ENCODE assay signal across 8 cellular contexts in the genomic region with DNA sequence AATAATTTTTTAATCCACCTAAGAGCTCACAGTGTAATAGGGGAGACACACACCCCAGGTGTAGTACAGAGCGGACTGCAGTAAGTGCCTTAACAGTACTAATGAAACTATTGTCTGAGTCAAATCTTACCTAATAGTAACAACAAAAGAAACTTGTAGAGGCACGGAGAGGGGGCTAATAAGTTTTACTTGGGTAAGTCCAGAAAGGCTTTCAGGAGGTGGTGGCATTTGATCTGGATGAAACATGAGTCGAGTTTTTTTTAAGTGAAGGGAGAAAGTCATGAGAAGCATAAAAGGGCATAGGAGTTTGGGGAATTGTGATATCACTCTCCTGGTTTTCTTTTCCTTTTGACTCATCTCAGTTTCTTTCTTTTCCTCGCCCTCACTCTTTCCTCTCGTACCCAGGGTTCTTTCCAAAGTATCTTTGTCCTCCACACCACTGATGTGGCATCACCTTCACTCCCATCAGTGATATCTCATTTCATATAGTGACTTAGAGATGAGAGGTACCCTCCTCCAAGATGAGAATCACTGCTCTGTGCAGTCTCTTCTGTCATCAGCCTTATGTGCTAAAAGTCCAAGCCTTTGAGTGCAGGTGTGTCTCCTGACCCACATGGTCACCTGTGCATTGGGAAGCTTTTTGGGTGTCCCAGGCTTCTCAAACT. TPM values are rescaled to one million over a fixed set of nuclear protein-coding genes. Genes with fewer than 3 reads are reported as not detected.
DNase-seq lines count a peak whose midpoint lies in the region; ATAC-seq and TF ChIP-seq lines count a peak whose summit lies in the region.

No MANE protein-coding gene starts in this region.

- H3K9me2 ChIP-seq in SK-N-SH (no peaks in the 10 kb centered on the region), Karpas-422 (replicated peaks; ENCODE audit: insufficient read depth, low read length) (no peaks in the 10 kb centered on the region)

- peaks cover 3 to 6% of the 10 kb centered on the region in 2 experiments; a peak in 1 of 4 replicates for H3K4me1 ChIP-seq in SK-N-SH (ENCODE audit: control insufficient read depth in 1 of 2, insufficient read depth in 2 of 2, low read depth in 1 of 2, low read length in 1 of 2)
- H3K4me1 ChIP-seq in HUES64 (ENCODE audit: insufficient read depth, low read length) = peaks cover 17% of the 10 kb centered on the region; the same call in 1 of the 2 replicates
- H3K4me1 ChIP-seq in fibroblast of lung (ENCODE audit: control insufficient read depth, extremely low read depth, insufficient read depth, low read length) = no peaks in the 10 kb centered on the region
- peaks cover 15% of the 10 kb centered on the region for H3K4me1 ChIP-seq in Karpas-422 (ENCODE audit: low read length)

- POLR2A ChIA-PET in SK-N-SH (lab: Yijun Ruan, JAX) = no interaction called here

- H3K27ac Mint-ChIP-seq in stimulated activated memory B cell treated with anti-CD40 and anti-IgM and Interleukin-4, amounts not matched to agents 10 μg/mL and 1 μg/mL and 100 μg/mL, for 72 hours = peak overlapping the region; percentile 84

- ATAC-seq in SK-N-SH treated with all-trans-retinoic acid at 6 μM for 48 hours = no peak
- ATAC-seq in stimulated activated memory B cell treated with anti-CD40 and anti-IgM and Interleukin-4, amounts not matched to agents 10 μg/mL and 1 μg/mL and 100 μg/mL, for 72 hours = peak; percentile 64

- H3K4me1 Mint-ChIP-seq in stimulated activated memory B cell treated with anti-CD40 and anti-IgM and Interleukin-4, amounts not matched to agents 10 μg/mL and 1 μg/mL and 100 μg/mL, for 72 hours = peaks cover 44% of the 10 kb centered on the region

- TF ChIP-seq CTCF in SK-N-SH (IDR thresholded peaks at IDR 0.05) (no peak), fibroblast of lung (conservative IDR thresholded peaks at IDR 0.05 in 1 of 2, IDR thresholded peaks at IDR 0.05 in 1 of 2; ENCODE audit: low read depth in 1 of 2, low read length in 2 of 2) (no peak)

- H3K27me3 Mint-ChIP-seq in stimulated activated memory B cell treated with anti-CD40 and anti-IgM and Interleukin-4, amounts not matched to agents 10 μg/mL and 1 μg/mL and 100 μg/mL, for 72 hours = no peaks in the 10 kb centered on the region

- H2AFZ ChIP-seq in SK-N-SH (ENCODE audit: low read depth) = no peak overlapping the region
- H2AFZ ChIP-seq in fibroblast of lung (ENCODE audit: low read length) = no peak overlapping the region
- no peak overlapping the region for H2AFZ ChIP-seq in Karpas-422 (ENCODE audit: low read length)

- H4K20me1 ChIP-seq in SK-N-SH (ENCODE audit: insufficient read depth) (peaks cover 59% of the 10 kb centered on the region), fibroblast of lung (ENCODE audit: control insufficient read depth, extremely low read depth, insufficient read depth, low read length) (no peaks in the 10 kb centered on the region), Karpas-422 (ENCODE audit: insufficient read depth, low read depth, low read length) (0 out of 2 replicates have a peak, but pooled peaks cover 4% of the 10 kb centered on the region)

- H3K9ac ChIP-seq in SK-N-SH (no peak overlapping the region), HUES64 (ENCODE audit: low read depth, low read length) (0 out of 2 replicates have a peak overlapping the region, but pooled peaks have one; percentile 97), fibroblast of lung (ENCODE audit: insufficient read depth, low read length) (no peak overlapping the region), Karpas-422 (ENCODE audit: low read length) (no peak overlapping the region)

- peak overlapping the region; percentile 96 for H3K4me2 ChIP-seq in SK-N-SH
- peak overlapping the region; percentile 59 for H3K4me2 ChIP-seq in fibroblast of lung (ENCODE audit: extremely low read depth, insufficient read depth, low read length)
- H3K4me2 ChIP-seq in Karpas-422 (ENCODE audit: low read depth, low read length, poor library complexity, severe bottlenecking) = no peak overlapping the region

- CTCF ChIA-PET in SK-N-SH (lab: Yijun Ruan, JAX) = interaction anchor here (2.3 kb wide), 1 partner anchor 11 kb away, joined by 5 read pairs; no protein-coding TSS in a partner anchor

- no peak for TF ChIP-seq RAD21 in SK-N-SH (IDR thresholded peaks at IDR 0.05; ENCODE audit: low read length)

- no peaks in the 10 kb centered on the region for H3K9me3 ChIP-seq in SK-N-SH
- peaks cover 8% of the 10 kb centered on the region for H3K9me3 ChIP-seq in HUES64 (ENCODE audit: insufficient read depth, low read depth, low read length)
- no peaks in the 10 kb centered on the region for H3K9me3 ChIP-seq in fibroblast of lung (ENCODE audit: control insufficient read depth, insufficient read depth, low read depth, low read length)
- no peaks in the 10 kb centered on the region for H3K9me3 ChIP-seq in Karpas-422 (ENCODE audit: low read length)

- DNase-seq in SK-N-SH (no peak), fibroblast of lung (ENCODE audit: low read depth in 2 of 2) (no peak), Karpas-422 (no peak), SHP77 (lab: John Stamatoyannopoulos, UW) (no peak)
- no peak for DNase-seq in activated effector memory CD4-positive, alpha-beta T cell treated with anti-CD3 and anti-CD28 coated beads, Interleukin-2, amount 50 U/mL, for 16 hours

- no peak overlapping the region for H3K27ac ChIP-seq in SK-N-SH (ENCODE audit: low read depth in 2 of 2, low read length in 1 of 2)
- H3K27ac ChIP-seq in HUES64 (ENCODE audit: low read depth, low read length) = no peak overlapping the region
- peak overlapping the region; percentile 93 for H3K27ac ChIP-seq in fibroblast of lung (ENCODE audit: insufficient read depth, low read length)
- H3K27ac ChIP-seq in Karpas-422 (ENCODE audit: low read length) = no peak overlapping the region

- peak overlapping the region; percentile 83 for H3K4me3 Mint-ChIP-seq in stimulated activated memory B cell treated with anti-CD40 and anti-IgM and Interleukin-4, amounts not matched to agents 10 μg/mL and 1 μg/mL and 100 μg/mL, for 72 hours

- no peak for TF ChIP-seq EP300 in SK-N-SH (IDR thresholded peaks at IDR 0.05; ENCODE audit: borderline replicate concordance in 1 of 2, low read depth in 1 of 2, low read length in 1 of 2)

- H3K36me3 ChIP-seq in SK-N-SH (replicated peaks in 1 of 2; ENCODE audit: control insufficient read depth in 1 of 2, insufficient read depth in 2 of 2, low read length in 1 of 2) (peaks cover 3 to 27% of the 10 kb centered on the region in 2 experiments), HUES64 (ENCODE audit: insufficient read depth, low read length) (peaks cover 38% of the 10 kb centered on the region), fibroblast of lung (ENCODE audit: control insufficient read depth, insufficient read depth, low read length) (peaks cover 4% of the 10 kb centered on the region), Karpas-422 (ENCODE audit: insufficient read depth, low read length) (no peaks in the 10 kb centered on the region)

- H3K79me2 ChIP-seq in SK-N-SH (ENCODE audit: insufficient read depth) = peaks cover 69% of the 10 kb centered on the region
- H3K79me2 ChIP-seq in fibroblast of lung (ENCODE audit: control insufficient read depth, insufficient read depth, low read length) = peaks cover 63% of the 10 kb centered on the region
- H3K79me2 ChIP-seq in Karpas-422 (ENCODE audit: low read length) = no peaks in the 10 kb centered on the region

- H3K4me3 ChIP-seq in SK-N-SH (ENCODE audit: low read depth in 2 of 2, low read length in 1 of 2) (peak overlapping the region; percentile 70 to 99; a peak in 3 of 4 replicates), HUES64 (ENCODE audit: low read length) (peak overlapping the region; percentile 99), fibroblast of lung (replicated peaks in 1 of 4; ENCODE audit: control extremely low read depth in 1 of 4, insufficient read depth in 1 of 4, low read depth in 3 of 4, low read length in 4 of 4) (peak overlapping the region; percentile 65 to 93 (median 86)), Karpas-422 (ENCODE audit: low read length) (no peak overlapping the region)

- H3K27me3 ChIP-seq in SK-N-SH (ENCODE audit: insufficient read depth) = no peaks in the 10 kb centered on the region
- no peaks in the 10 kb centered on the region for H3K27me3 ChIP-seq in HUES64 (ENCODE audit: insufficient read depth, low read length)
- no peaks in the 10 kb centered on the region for H3K27me3 ChIP-seq in fibroblast of lung (ENCODE audit: control insufficient read depth, insufficient read depth, low read length)
- peaks cover 7% of the 10 kb centered on the region; the same call in 1 of the 2 replicates for H3K27me3 ChIP-seq in Karpas-422 (ENCODE audit: low read length)

- H3K36me3 Mint-ChIP-seq in stimulated activated memory B cell treated with anti-CD40 and anti-IgM and Interleukin-4, amounts not matched to agents 10 μg/mL and 1 μg/mL and 100 μg/mL, for 72 hours = peaks cover 48% of the 10 kb centered on the region

- 90% methylated on average over 5 of the region's 5 CpGs for WGBS in SK-N-SH (ENCODE audit: low lambda C conversion rate)
- WGBS in HUES64 = 92% methylated on average over 5 of the region's 5 CpGs

- no peaks in the 10 kb centered on the region for H3F3A ChIP-seq in SK-N-SH (replicated peaks; ENCODE audit: insufficient read depth)

- H3K9me3 Mint-ChIP-seq in stimulated activated memory B cell treated with anti-CD40 and anti-IgM and Interleukin-4, amounts not matched to agents 10 μg/mL and 1 μg/mL and 100 μg/mL, for 72 hours = peaks cover 2% of the 10 kb centered on the region

TF ChIP-seq in SK-N-SH, 30 proteins besides CTCF, POLR2A, EP300 and RAD21:
- TF ChIP-seq ELF1 (IDR thresholded peaks at IDR 0.05) = no peak
- no peak for TF ChIP-seq FOXJ3 (CRISPR knock-in tag; IDR thresholded peaks at IDR 0.05)
- TF ChIP-seq CHD2 (IDR thresholded peaks at IDR 0.05; ENCODE audit: low read length, partially characterized antibody) = no peak
TF ChIP-seq in SK-N-SH: peak in this region for 0.

TF ChIP-seq in SK-N-SH treated with all-trans-retinoic acid at 6 μM for 48 hours, 23 proteins besides CTCF, POLR2A, EP300 and RAD21 (continues in another document):
- TF ChIP-seq RARB (CRISPR knock-in tag; IDR thresholded peaks at IDR 0.05) = no peak
- TF ChIP-seq ZFP30 (CRISPR knock-in tag; IDR thresholded peaks at IDR 0.05) = no peak
- TF ChIP-seq ZNF565 (CRISPR knock-in tag; conservative IDR thresholded peaks at IDR 0.05; ENCODE audit: low read depth) = no peak

RNA-seq across cellular contexts. Expression of gene CTNNA1, which starts 2.0 kb away (rescaled TPM):
- polyA plus RNA-seq in SK-N-SH (2012; rRNA removed) = 118 and 130 TPM in 2 replicates
- 122 and 123 TPM in 2 replicates for polyA plus RNA-seq in SK-N-SH (2012; cell fraction: cytosol; rRNA removed)
- 161 and 184 TPM in 2 replicates for polyA plus RNA-seq in SK-N-SH (2012; cell fraction: nucleus; rRNA removed)
- 191 TPM for polyA plus RNA-seq in HUES64 (2013, experiment 1 of 2)
- polyA plus RNA-seq in HUES64 (2013, experiment 2 of 2) = 196 TPM
- total RNA-seq in fibroblast of lung = 421 and 557 TPM in 2 replicates
- 181 and 204 TPM in 2 replicates for polyA plus RNA-seq in fibroblast of lung
- polyA plus RNA-seq in fibroblast of lung (2012) = 277 and 283 TPM in 2 replicates
- polyA minus RNA-seq in fibroblast of lung (ENCODE audit: low replicate concordance) = 382 and 541 TPM in 2 replicates
- total RNA-seq in Karpas-422 (2014; rRNA removed; shearing (Covaris generic); ENCODE audit: low replicate concordance) = 13.2 and 14.7 TPM in 2 replicates

Comparison
In these comparisons a context has a peak if more than half of its experiments do, and no peak if none do; other contexts are left out.
1. RNA of gene CTNNA1, which starts 2.0 kb away (total RNA-seq): 421 to 557 TPM in fibroblast of lung; 13.2 to 14.7 TPM in Karpas-422; every median in the first group is over 10 times any median in the second.